In the genomic region with DNA sequence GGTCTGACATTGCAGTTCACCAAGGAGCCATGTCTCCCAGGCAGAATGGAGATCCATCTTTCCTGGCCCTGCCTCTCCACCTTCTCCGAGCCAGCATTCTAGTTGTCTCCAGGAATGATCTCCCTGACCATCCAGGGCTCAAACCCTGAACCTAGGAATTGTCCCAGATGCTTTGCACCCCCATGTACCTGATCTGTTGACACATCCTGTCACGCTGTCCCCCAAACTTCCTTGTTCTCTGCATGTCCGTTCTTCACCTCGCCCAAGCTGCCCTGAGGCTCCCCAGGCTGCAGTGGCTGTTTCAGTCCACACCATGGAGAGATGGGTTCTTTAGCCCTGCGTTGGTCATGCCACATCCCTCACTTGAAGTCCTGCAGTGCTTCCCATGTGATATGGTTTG, we compare ENCODE assay signal across 16 cellular contexts.
"Had no signal": no experiment of that assay in that cellular context is flagged by ENCODE, and none has a peak within 500 bp of the region (broad histone marks: within the 10 kb centered on the region; RNA-seq: fewer than 3 reads in every experiment).

No MANE protein-coding gene starts in this region.

- H3K27me3 Mint-ChIP-seq: stimulated activated naive CD8-positive, alpha-beta T cell treated with anti-CD3 and anti-CD28 coated beads, Interleukin-15, Interleukin-2, amounts not matched to agents 100 ng/mL and 50 ng/mL, for 24 hours had no signal

- ATAC-seq: left lung had no signal

- H3K27ac Mint-ChIP-seq: mesothelial cell of epicardium, nephron progenitor cell had no signal

- H3K27me3 ChIP-seq: ascending aorta, left lung, spleen had no signal

- H3K27ac ChIP-seq: ascending aorta, coronary artery, left lung, SK-N-MC had no signal

- H3K4me1 ChIP-seq: ascending aorta had no signal

- H3K4me3 Mint-ChIP-seq: mesothelial cell of epicardium; nephron progenitor cell; stimulated activated naive CD8-positive, alpha-beta T cell treated with anti-CD3 and anti-CD28 coated beads, Interleukin-15, Interleukin-2, amounts not matched to agents 100 ng/mL and 50 ng/mL, for 24 hours had no signal

- H3K36me3 ChIP-seq: ascending aorta, left lung, spleen had no signal

- H3K9me3 ChIP-seq: ascending aorta had no signal

- DNase-seq: activated naive CD4-positive, alpha-beta T cell treated with Interleukin-2 at 50 U/mL for 16 hours; activated T-cell treated with anti-CD3 and anti-CD28 coated beads for 4 hours; erythroblast; kidney; nephron progenitor cell; occipital lobe; spleen; stimulated activated CD4-positive, alpha-beta T cell treated with anti-CD3 and anti-CD28 coated beads, Interleukin-4, amount 100 ng/mL, for 4 hours; T1000; trophoblast cell had no signal

- H3K4me1 Mint-ChIP-seq: mesothelial cell of epicardium had no signal

- H3K4me3 ChIP-seq: ascending aorta, coronary artery, left lung, SK-N-MC, spleen had no signal
